Comparison of ENCODE assay signal across 8 cellular contexts in genomic region chr12:92145481-92145730, GRCh38. TPM values are rescaled to one million over a fixed set of nuclear protein-coding genes. Genes with fewer than 3 reads are reported as not detected.
DNase-seq lines count a peak whose midpoint lies in the region; ATAC-seq, FAIRE-seq and TF ChIP-seq lines count a peak whose summit lies in the region.

No MANE protein-coding gene starts in this region.

- 0% methylated on average over 12 of the region's 28 CpGs for WGBS in GM12878 (ENCODE audit: insufficient coverage, insufficient replicate concordance, low lambda C conversion rate, missing lambda C conversion rate)
- under 1% methylated on average over 28 of the region's 28 CpGs for WGBS in liver

- peak overlapping the region; percentile 6; the same call in 1 of the 2 replicates for H3K4me2 ChIP-seq in GM12878 (ENCODE audit: control insufficient read depth, insufficient read depth)

- RAD21 ChIA-PET in GM12878 (lab: Charles Lee; ENCODE audit: unreplicated experiment) = interaction anchor here (0.6 to 9.9 kb wide), 75 partner anchors 11 to 764 kb away, joined by 3 to 167 read pairs (median 5); no protein-coding TSS in a partner anchor

- FAIRE-seq in GM12878 (lab: Jason Lieb, UNC) = no peak

- SMC1A ChIA-PET in GM12878 (lab: Charles Lee; ENCODE audit: uncharacterized antibody, unreplicated experiment) = interaction anchor here (0.5 to 7.5 kb wide), 45 partner anchors 11 to 764 kb away, joined by 3 to 98 read pairs (median 5); no protein-coding TSS in a partner anchor

- no TSS peak for BruUV-seq in GM12878 (replicated peaks; lab: Mats Ljungman, UMichigan)

- TF ChIP-seq POLR2A in GM12878 (IDR thresholded peaks at IDR 0.05; ENCODE audit: low read depth, low read length) = no peak

- TF ChIP-seq CTCF in GM12878 (IDR thresholded peaks at IDR 0.05 in 2 of 3, conservative IDR thresholded peaks at IDR 0.05 in 1 of 3; ENCODE audit: control insufficient read depth in 2 of 3, extremely low read depth in 1 of 3, insufficient read depth in 1 of 3, low read depth in 3 of 3, low read length in 3 of 3) = no peak
- no peak for TF ChIP-seq CTCF in liver (IDR thresholded peaks at IDR 0.05; ENCODE audit: low read depth, low read length, missing input control)
- TF ChIP-seq CTCF in thoracic aorta (IDR thresholded peaks at IDR 0.05) = no peak

- H3K9me3 ChIP-seq in GM12878 (replicated peaks; ENCODE audit: control insufficient read depth, insufficient read depth, low read length) (no peaks in the 10 kb centered on the region), liver (ENCODE audit: control insufficient read depth in 4 of 4, low read length in 3 of 4) (no peaks in the 10 kb centered on the region), thoracic aorta (no peaks in the 10 kb centered on the region)

- H3K36me3 ChIP-seq in GM12878 (ENCODE audit: control insufficient read depth in 2 of 2, insufficient read depth in 2 of 2, low read length in 1 of 2) (peaks cover 0 to 10% of the 10 kb centered on the region in 2 experiments; a peak in 1 of 4 replicates), liver (ENCODE audit: control insufficient read depth in 4 of 4, insufficient read depth in 3 of 4, low read depth in 1 of 4, low read length in 3 of 4) (peaks cover 0 to 19% (median 0%) of the 10 kb centered on the region in 4 donors), thoracic aorta (peaks cover 6% of the 10 kb centered on the region)

- in situ Hi-C loops in GM12878 (cut with MboI) = loop anchor here (5.0 to 25.0 kb wide), 3 partner anchors 257 to 558 kb away; no protein-coding TSS in a partner anchor

- H3K27me3 ChIP-seq in GM12878 (replicated peaks in 1 of 2; ENCODE audit: control insufficient read depth in 2 of 2, insufficient read depth in 2 of 2, low read length in 1 of 2) (no peaks in the 10 kb centered on the region), liver (ENCODE audit: control insufficient read depth in 4 of 4, insufficient read depth in 4 of 4, low read length in 3 of 4) (no peaks in the 10 kb centered on the region), thoracic aorta (replicated peaks; ENCODE audit: insufficient read depth) (no peaks in the 10 kb centered on the region)

- peaks cover 82% of the 10 kb centered on the region for H3K79me2 ChIP-seq in GM12878 (ENCODE audit: control insufficient read depth, insufficient read depth, low read length)

- CTCF ChIA-PET in GM12878 (lab: Yijun Ruan, JAX) = interaction anchor here (0.7 to 4.6 kb wide), 21 partner anchors 8 to 427 kb away, joined by 3 to 29 read pairs (median 4); no protein-coding TSS in a partner anchor

- peak overlapping the region; percentile 85 for H3K27ac ChIP-seq in GM12878 (ENCODE audit: control insufficient read depth, insufficient read depth)
- peak overlapping the region; percentile 99 to 100 for H3K27ac ChIP-seq in liver (ENCODE audit: low read depth in 1 of 2, low read length in 2 of 2)
- H3K27ac ChIP-seq in thoracic aorta = peak overlapping the region; percentile 91 to 99

- TF ChIP-seq EP300 in GM12878 (IDR thresholded peaks at IDR 0.05; ENCODE audit: borderline replicate concordance in 1 of 2, control insufficient read depth in 1 of 2, low read depth in 2 of 2, low read length in 2 of 2) = no peak

- no peak for TF ChIP-seq RAD21 in GM12878 (IDR thresholded peaks at IDR 0.05; ENCODE audit: insufficient read depth, low read depth, low read length)
- TF ChIP-seq RAD21 in liver (IDR thresholded peaks at IDR 0.05) = no peak

- peak overlapping the region; percentile 89 for H3K4me3 ChIP-seq in GM12878
- peak overlapping the region; percentile 89 to 96 (median 94) for H3K4me3 ChIP-seq in liver (ENCODE audit: low read depth in 1 of 3, low read length in 3 of 3)
- H3K4me3 ChIP-seq in thoracic aorta = peak overlapping the region; percentile 97

- DNase-seq in GM12878 (ENCODE audit: low read depth, low spot score) (no peak), thoracic aorta (ENCODE audit: low spot score) (no peak), cortex of kidney (lab: John Stamatoyannopoulos, UW) (no peak), NCI-H2107 (lab: John Stamatoyannopoulos, UW) (no peak)

- ATAC-seq in GM19395 (IDR thresholded peaks at IDR 0.05; ENCODE audit: unreplicated experiment) = peak; percentile 9
- ATAC-seq in HG03457 (IDR thresholded peaks at IDR 0.05; ENCODE audit: unreplicated experiment) = peak; percentile 3
- peak; percentile 0 for ATAC-seq in GM12878
- ATAC-seq in thoracic aorta (ENCODE audit: insufficient number of reproducible peaks, low FRiP score, low read depth) = peak; percentile 6
- ATAC-seq in HG02798 (IDR thresholded peaks at IDR 0.05; ENCODE audit: poor library complexity, unreplicated experiment) = no peak

- H3K4me1 ChIP-seq in GM12878 (ENCODE audit: control insufficient read depth, insufficient read depth, low read length) (peaks cover 8% of the 10 kb centered on the region), liver (ENCODE audit: control insufficient read depth in 4 of 4, insufficient read depth in 4 of 4, low read length in 3 of 4) (peaks cover 0 to 35% (median 1%) of the 10 kb centered on the region in 4 donors), thoracic aorta (ENCODE audit: control insufficient read depth in 1 of 2, low read depth in 2 of 2) (peaks cover 5 to 8% of the 10 kb centered on the region in 2 donors)

- intact Hi-C loops in GM12878 (cut with micrococcal nuclease; ENCODE audit: unreplicated experiment) = loop anchor here (1.0 to 5.0 kb wide), 5 partner anchors 218 to 357 kb away; no protein-coding TSS in a partner anchor

- 0 out of 2 replicates have a peak, but pooled peaks cover 2% of the 10 kb centered on the region for H4K20me1 ChIP-seq in GM12878 (ENCODE audit: control insufficient read depth, insufficient read depth)

- POLR2A ChIA-PET in GM12878 (lab: Charles Lee) = interaction anchor here (0.6 to 10.9 kb wide), 50 partner anchors 11 to 423 kb away, joined by 3 to 222 read pairs (median 4); no protein-coding TSS in a partner anchor

- H3K9ac ChIP-seq in GM12878 (ENCODE audit: control insufficient read depth, insufficient read depth, low read length) (peak overlapping the region; percentile 96), liver (ENCODE audit: low read depth in 1 of 2, low read length in 2 of 2) (peak overlapping the region; percentile 96)

- no peak overlapping the region for H2AFZ ChIP-seq in GM12878 (ENCODE audit: control insufficient read depth, low read depth, low read length)

TF ChIP-seq in GM12878, 131 proteins besides CTCF, POLR2A, EP300 and RAD21 (continues in another document):
- TF ChIP-seq EGR1 (IDR thresholded peaks at IDR 0.05; ENCODE audit: borderline replicate concordance in 1 of 2, low read depth in 2 of 2, low read length in 2 of 2) = peak in 1 of 2 experiments; percentile 83; a peak in 2 of 3 replicates
- no peak for TF ChIP-seq FOXK2 (IDR thresholded peaks at IDR 0.05)

TF ChIP-seq in liver, 16 proteins besides CTCF, POLR2A, EP300 and RAD21 (continues in another document):
- TF ChIP-seq FOXA1 (IDR thresholded peaks at IDR 0.05) (no peak), RXRA (IDR thresholded peaks at IDR 0.05) (no peak), HNF4G (IDR thresholded peaks at IDR 0.05) (no peak), EGR1 (IDR thresholded peaks at IDR 0.05; ENCODE audit: low read depth in 2 of 2) (no peak), YY1 (IDR thresholded peaks at IDR 0.05) (no peak), SP1 (IDR thresholded peaks at IDR 0.05) (no peak), MAX (IDR thresholded peaks at IDR 0.05) (no peak), HNF4A (conservative IDR thresholded peaks at IDR 0.05) (no peak), TAF1 (conservative IDR thresholded peaks at IDR 0.05) (no peak), JUND (IDR thresholded peaks at IDR 0.05) (no peak), NR2F2 (IDR thresholded peaks at IDR 0.05) (no peak), ATF3 (IDR thresholded peaks at IDR 0.05) (no peak)

RNA-seq across cellular contexts. Expression of gene BTG1, which starts 0.2 kb away (rescaled TPM):
- total RNA-seq in GM12878 (2013; cell fraction: nucleolus; rRNA removed) = 121 and 128 TPM in 2 replicates
- total RNA-seq in GM12878 (2014; rRNA removed) (27.3 and 27.8 TPM in 2 replicates), GM12878 (2014; rRNA removed; fragmentation: Illumina TruSeq; extraction: Trizol) (34.0 and 35.3 TPM in 2 replicates), GM12878 (2021) (186 and 194 TPM in 2 replicates), liver (10 to 100 TPM; 16.4 to 41.4 TPM), thoracic aorta (10 to 100 TPM; 31.7 to 53.3 TPM)
- 72.3 TPM for polyA plus RNA-seq in GM12878 (2011; ENCODE audit: low read depth)
- polyA plus RNA-seq in GM12878 (2011; rRNA removed) (100 and 164 TPM in 2 replicates), GM12878 (2014; fragmentation: Illumina TruSeq; extraction: Trizol) (46.4 and 59.9 TPM in 2 replicates), GM12878 (2014; fragmentation: Nextera tagmentation; extraction: Ambion mirVana) (10 to 100 TPM; 23.7 to 61.5 TPM), GM12878 (2014; rRNA removed) (51.3 and 60.2 TPM in 2 replicates), GM12878 (2016; fragmentation: Nextera tagmentation; extraction: Ambion mirVana) (100 to 1,000 TPM in 1 of 2 experiments, 10 to 100 TPM in 1; 97.0 to 147 TPM), liver (100 to 1,000 TPM in 1 of 2 donors, 10 to 100 TPM in 1; 13.7 to 107 TPM)
- 153 and 176 TPM in 2 replicates for polyA plus RNA-seq in GM12878 (2011; cell fraction: cytosol; rRNA removed)
- polyA plus RNA-seq in GM12878 (2011; cell fraction: nucleus; rRNA removed) = 119 and 192 TPM in 2 replicates
- 131 and 205 TPM in 2 replicates for polyA plus RNA-seq in GM12878 (2012)
- polyA minus RNA-seq in GM12878 (2011; rRNA and poly(A)+ RNA removed) = 209 and 266 TPM in 2 replicates
- 81.5 and 90.4 TPM in 2 replicates for polyA minus RNA-seq in GM12878 (2011; cell fraction: cytosol; rRNA and poly(A)+ RNA removed)
- polyA minus RNA-seq in GM12878 (2011; cell fraction: nucleus; rRNA and poly(A)+ RNA removed) = 130 and 142 TPM in 2 replicates
